ENCODE assay signal across 17 cellular contexts in the genomic region with DNA sequence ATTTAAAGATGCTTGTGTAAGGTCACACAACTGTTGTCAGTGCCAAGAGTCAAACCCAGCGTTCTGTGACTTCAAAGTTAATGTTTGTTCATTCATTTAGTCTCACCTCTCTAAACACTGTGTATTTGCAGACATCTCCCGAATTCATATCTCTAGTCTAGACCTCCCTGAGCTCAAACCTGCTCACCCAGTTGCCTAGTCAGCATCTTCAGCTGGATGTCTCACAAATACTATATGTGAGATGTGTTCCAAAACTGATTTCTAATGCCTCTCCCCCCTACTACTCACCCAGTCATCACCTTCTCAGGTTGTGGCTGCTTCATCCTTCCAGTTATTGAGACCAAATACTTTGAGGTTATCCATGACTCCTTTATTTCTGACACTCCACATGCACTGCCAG.
DNase-seq lines count a peak whose midpoint lies in the region; ATAC-seq, FAIRE-seq and TF ChIP-seq lines count a peak whose summit lies in the region.
"Had no signal": no experiment of that assay in that cellular context is flagged by ENCODE, and none has a peak within 500 bp of the region (broad histone marks: within the 10 kb centered on the region; RNA-seq: fewer than 3 reads in every experiment).

No MANE protein-coding gene starts in this region.

- TF ChIP-seq POLR2A in A549 (IDR thresholded peaks at IDR 0.05; ENCODE audit: low read length) (no peak), GM12892 (IDR thresholded peaks at IDR 0.05; ENCODE audit: low read depth, low read length) (no peak), esophagus muscularis mucosa (IDR thresholded peaks at IDR 0.05; ENCODE audit: low read depth) (no peak), body of pancreas (IDR thresholded peaks at IDR 0.05) (no peak)

- no peak for TF ChIP-seq EP300 in A549 (IDR thresholded peaks at IDR 0.05)
- no peak for TF ChIP-seq EP300 in esophagus muscularis mucosa (IDR thresholded peaks at IDR 0.05)

- no peak overlapping the region for H3K4me3 Mint-ChIP-seq in memory B cell
- H3K4me3 Mint-ChIP-seq: CD14-positive monocyte; CD8-positive, alpha-beta T cell; HFFc6 had no signal

- intact Hi-C loops in esophagus muscularis mucosa (cut with DNase I) (no loop called here), body of pancreas (cut with DNase I) (no loop called here)

- no peak for ATAC-seq in A549
- peak; percentile 34 for ATAC-seq in foreskin keratinocyte
- no peak for ATAC-seq in memory B cell (ENCODE audit: low read depth)
- no peak for ATAC-seq in body of pancreas
- ATAC-seq: CD8-positive, alpha-beta T cell had no signal

- POLR2A ChIA-PET in A549 (lab: Yijun Ruan, JAX), result no interaction called here

- H3K27me3 Mint-ChIP-seq in memory B cell, result no peaks in the 10 kb centered on the region

- 37% methylated on average over 2 of the region's 2 CpGs for WGBS in A549 (ENCODE audit: missing lambda C conversion rate)
- 95% methylated on average over 2 of the region's 2 CpGs for WGBS in esophagus muscularis mucosa
- 43 to 45% methylated on average over 2 of the region's 2 CpGs for WGBS in body of pancreas, 2 donors

- H3K36me3 Mint-ChIP-seq in memory B cell, result peaks cover 3% of the 10 kb centered on the region
- H3K36me3 Mint-ChIP-seq: CD14-positive monocyte; CD8-positive, alpha-beta T cell had no signal

- H3K9me3 ChIP-seq in A549 (no peaks in the 10 kb centered on the region), esophagus muscularis mucosa (no peaks in the 10 kb centered on the region), body of pancreas (no peaks in the 10 kb centered on the region)

- H3K27ac Mint-ChIP-seq in memory B cell, result peak overlapping the region; percentile 4
- H3K27ac Mint-ChIP-seq: CD14-positive monocyte; CD8-positive, alpha-beta T cell; HFFc6 had no signal

- no peak for TF ChIP-seq CTCF in A549 (IDR thresholded peaks at IDR 0.05)
- TF ChIP-seq CTCF in foreskin keratinocyte (conservative IDR thresholded peaks at IDR 0.05), result no peak
- no peak for TF ChIP-seq CTCF in esophagus muscularis mucosa (IDR thresholded peaks at IDR 0.05)
- no peak for TF ChIP-seq CTCF in body of pancreas (IDR thresholded peaks at IDR 0.05)
- TF ChIP-seq CTCF in GM10266 (IDR thresholded peaks at IDR 0.05; ENCODE audit: control insufficient read depth, insufficient read depth, low read depth, missing control alignments), result no peak

- DNase-seq in A549 (ENCODE audit: low read depth in 1 of 2, low spot score in 1 of 2) (no peak), GM12892 (ENCODE audit: insufficient read length) (no peak), foreskin keratinocyte (no peak), memory B cell (ENCODE audit: low spot score in 2 of 2) (no peak), esophagus muscularis mucosa (ENCODE audit: extremely low spot score) (no peak), body of pancreas (no peak), GM10266 (ENCODE audit: extremely low spot score) (no peak)
- DNase-seq: CD8-positive, alpha-beta T cell; COR-L47; DND-41; GDM1; HCEC 1CT; HFFc6 had no signal

- H3K4me3 ChIP-seq in A549 (no peak overlapping the region), esophagus muscularis mucosa (no peak overlapping the region), body of pancreas (no peak overlapping the region)

- H3K27ac ChIP-seq in A549 (no peak overlapping the region), foreskin keratinocyte (no peak overlapping the region), esophagus muscularis mucosa (replicated peaks in 1 of 4) (no peak overlapping the region), body of pancreas (no peak overlapping the region)

- peaks cover 2% of the 10 kb centered on the region for H3K9me3 Mint-ChIP-seq in memory B cell
- H3K9me3 Mint-ChIP-seq: CD8-positive, alpha-beta T cell; HFFc6 had no signal

- FAIRE-seq in A549 (lab: Jason Lieb, UNC) (no peak), GM12892 (lab: Jason Lieb, UNC) (peak; percentile 72)
- FAIRE-seq: A204.1, D721Med, GM18507 had no signal

- H3K4me2 ChIP-seq in A549, result no peak overlapping the region

- TF ChIP-seq RAD21 in A549 (conservative IDR thresholded peaks at IDR 0.05 in 1 of 2, IDR thresholded peaks at IDR 0.05 in 1 of 2), result no peak

- H3K36me3 ChIP-seq in esophagus muscularis mucosa (no peaks in the 10 kb centered on the region), body of pancreas (replicated peaks in 1 of 2; ENCODE audit: insufficient read depth in 1 of 2, low read depth in 2 of 2) (no peaks in the 10 kb centered on the region)

- H3K4me1 ChIP-seq in A549, result peaks cover 3% of the 10 kb centered on the region; the same call in 1 of the 3 replicates
- no peaks in the 10 kb centered on the region for H3K4me1 ChIP-seq in foreskin keratinocyte
- H3K4me1 ChIP-seq in esophagus muscularis mucosa, result peaks cover 44 to 74% (median 55%) of the 10 kb centered on the region in 4 donors
- H3K4me1 ChIP-seq in body of pancreas, result peaks cover 30% of the 10 kb centered on the region

- H3K4me1 Mint-ChIP-seq in memory B cell, result peaks cover 21% of the 10 kb centered on the region

- CTCF ChIA-PET in A549 (lab: Yijun Ruan, JAX), result interaction anchor here (1.1 to 1.4 kb wide), 3 partner anchors 56 to 82 kb away, joined by 3 read pairs; no protein-coding TSS in a partner anchor

- H3K27me3 ChIP-seq in foreskin keratinocyte (no peaks in the 10 kb centered on the region), esophagus muscularis mucosa (no peaks in the 10 kb centered on the region), body of pancreas (no peaks in the 10 kb centered on the region)

TF ChIP-seq in A549, 52 proteins besides CTCF, POLR2A, EP300 and RAD21:
- TF ChIP-seq MAFK (IDR thresholded peaks at IDR 0.05; ENCODE audit: partially characterized antibody), result peak; percentile 59
- TF ChIP-seq HOXB13 (CRISPR knock-in tag; IDR thresholded peaks at IDR 0.05; ENCODE audit: low read depth), result no peak
- TF ChIP-seq POLR2AphosphoS2 (conservative IDR thresholded peaks at IDR 0.05; ENCODE audit: low read length), result no peak
- TF ChIP-seq ZFP36 (IDR thresholded peaks at IDR 0.05; ENCODE audit: borderline replicate concordance, partially characterized antibody), result no peak
TF ChIP-seq in A549: peak in this region for 1.
